In the genomic region with DNA sequence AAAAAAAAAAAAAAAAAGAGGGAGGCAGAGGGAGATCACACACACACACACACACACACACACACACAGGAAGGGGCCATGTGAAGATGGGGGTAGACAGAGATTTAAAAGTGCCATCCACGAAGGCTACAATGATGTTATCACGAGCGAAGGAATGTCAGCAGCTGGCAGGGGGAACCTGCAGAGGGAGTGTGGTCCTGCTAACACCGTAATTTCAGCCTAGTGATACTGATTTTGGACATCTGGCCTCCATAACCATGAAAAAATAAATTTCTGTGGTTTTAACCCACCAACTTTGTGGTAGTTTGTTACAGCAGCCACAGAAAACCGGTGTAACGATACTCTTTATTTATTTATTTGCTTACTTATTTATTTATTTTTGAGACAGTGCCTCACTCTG, we compare ENCODE assay signal across 25 cellular contexts.
DNase-seq lines count a peak whose midpoint lies in the region; TF ChIP-seq lines count a peak whose summit lies in the region.
"Had no signal": no experiment of that assay in that cellular context is flagged by ENCODE, and none has a peak within 500 bp of the region (broad histone marks: within the 10 kb centered on the region; RNA-seq: fewer than 3 reads in every experiment).

No MANE protein-coding gene starts in this region.

- TF ChIP-seq EP300 in transverse colon (IDR thresholded peaks at IDR 0.05; ENCODE audit: low read depth) = no peak

- intact Hi-C loops in transverse colon (cut with DNase I; ENCODE audit: low total_unique reads) = no loop called here

- H3K36me3 ChIP-seq in brain microvascular endothelial cell (replicated peaks) (no peaks in the 10 kb centered on the region), transverse colon (no peaks in the 10 kb centered on the region)
- H3K36me3 ChIP-seq: cardiac muscle cell, gastroesophageal sphincter, ovary had no signal

- H3K4me1 ChIP-seq in transverse colon = peaks cover 0 to 9% (median 0%) of the 10 kb centered on the region in 4 donors

- in situ Hi-C loops in brain microvascular endothelial cell (cut with HindIII; ENCODE audit: low pct_ligation_motif_present, low sequenced_read_pairs) (no loop called here), transverse colon (cut with MboI; ENCODE audit: low pct_ligation_motif_present in 1 of 4, low pct_unique_long_range_greater_than_20kb in 1 of 4, low sequenced_read_pairs in 3 of 4) (loop anchor here in 2 of 4 donors (25.0 kb wide), 2 partner anchors 352 to 677 kb away; no protein-coding TSS in a partner anchor)

- peak; percentile 23 for DNase-seq in H4 (ENCODE audit: low spot score)
- DNase-seq in brain microvascular endothelial cell = no peak
- DNase-seq in fibroblast of peridontal ligament (ENCODE audit: extremely low read depth) = peak; percentile 62
- DNase-seq in activated CD4-positive, alpha-beta T cell treated with anti-CD3 and anti-CD28 coated beads, Interleukin-2, amount 50 U/mL, for 1 hour = no peak
- DNase-seq in NCI-H1417 (lab: John Stamatoyannopoulos, UW) = no peak
- no peak for DNase-seq in transverse colon
- DNase-seq in NCI-H69 (lab: John Stamatoyannopoulos, UW) = no peak
- DNase-seq: activated CD4-positive, alpha-beta T cell treated with anti-CD3 and anti-CD28 coated beads for 48 hours; activated CD8-positive, alpha-beta memory T cell treated with anti-CD3 and anti-CD28 coated beads for 24 hours; activated T-cell treated with anti-CD3 and anti-CD28 coated beads for 4 hours; Calu3; CD4-positive, CD25-positive, alpha-beta regulatory T cell; DMS79; effector memory CD4-positive, alpha-beta T cell; erythroblast; hippocampal formation; natural killer cell; NCI-H446 treated with DMSO at 0.1 percent for 48 hours; NCI-H82; ovary; T1000 had no signal

- 79 to 82% methylated on average over 4 to 6 of the region's 6 CpGs for WGBS in transverse colon (ENCODE audit: low coverage in 1 of 2), 2 donors

- no peaks in the 10 kb centered on the region for H3K9me3 ChIP-seq in transverse colon
- H3K9me3 ChIP-seq: gastroesophageal sphincter, ovary had no signal

- no peak for TF ChIP-seq POLR2A in transverse colon (IDR thresholded peaks at IDR 0.05)

- H3K27ac ChIP-seq in brain microvascular endothelial cell (no peak overlapping the region), transverse colon (no peak overlapping the region)
- H3K27ac ChIP-seq: cardiac muscle cell, coronary artery, gastroesophageal sphincter, ovary had no signal

- H3K27me3 ChIP-seq in brain microvascular endothelial cell (replicated peaks) (no peaks in the 10 kb centered on the region), transverse colon (no peaks in the 10 kb centered on the region)
- H3K27me3 ChIP-seq: cardiac muscle cell, gastroesophageal sphincter, ovary had no signal

- TF ChIP-seq CTCF in brain microvascular endothelial cell (IDR thresholded peaks at IDR 0.05; ENCODE audit: low read depth, low read length, missing control alignments) = peak; percentile 41
- TF ChIP-seq CTCF in transverse colon (IDR thresholded peaks at IDR 0.05) = no peak

- H3K4me3 ChIP-seq in brain microvascular endothelial cell (ENCODE audit: low read depth, low read length) (no peak overlapping the region), transverse colon (no peak overlapping the region)
- H3K4me3 ChIP-seq: cardiac muscle cell, coronary artery, gastroesophageal sphincter, lung, ovary had no signal

Comparison
In these comparisons a context has a peak if more than half of its experiments do, and no peak if none do; other contexts are left out.
1. DNase-seq: peak in H4 (single experiment) and fibroblast of peridontal ligament (single experiment); none in brain microvascular endothelial cell (single experiment), activated CD4-positive, alpha-beta T cell treated with anti-CD3 and anti-CD28 coated beads, Interleukin-2, amount 50 U/mL, for 1 hour (single experiment), NCI-H1417 (0 of 3), transverse colon (single experiment) and NCI-H69 (single experiment).